1 cellular context compared by ENCODE assay signal in genomic region chr5:14783689-14784088, GRCh38.
TF ChIP-seq lines count a peak whose summit lies in the region.

No MANE protein-coding gene starts in this region.

TF ChIP-seq in GM12878, 131 proteins besides CTCF, POLR2A, EP300 and RAD21 (continued from another document):
- TF ChIP-seq SKIL (IDR thresholded peaks at IDR 0.05; ENCODE audit: low read depth, poor library complexity, severe bottlenecking) (no peak), YY1 (IDR thresholded peaks at IDR 0.05; ENCODE audit: low read depth, low read length) (no peak), NBN (IDR thresholded peaks at IDR 0.05) (no peak), CBX3 (IDR thresholded peaks at IDR 0.05; ENCODE audit: borderline replicate concordance, low read depth) (no peak), PRDM15 (CRISPR knock-in tag; IDR thresholded peaks at IDR 0.05) (no peak), E2F8 (IDR thresholded peaks at IDR 0.05; ENCODE audit: low read depth, partially characterized antibody) (no peak)
